In the genomic region with DNA sequence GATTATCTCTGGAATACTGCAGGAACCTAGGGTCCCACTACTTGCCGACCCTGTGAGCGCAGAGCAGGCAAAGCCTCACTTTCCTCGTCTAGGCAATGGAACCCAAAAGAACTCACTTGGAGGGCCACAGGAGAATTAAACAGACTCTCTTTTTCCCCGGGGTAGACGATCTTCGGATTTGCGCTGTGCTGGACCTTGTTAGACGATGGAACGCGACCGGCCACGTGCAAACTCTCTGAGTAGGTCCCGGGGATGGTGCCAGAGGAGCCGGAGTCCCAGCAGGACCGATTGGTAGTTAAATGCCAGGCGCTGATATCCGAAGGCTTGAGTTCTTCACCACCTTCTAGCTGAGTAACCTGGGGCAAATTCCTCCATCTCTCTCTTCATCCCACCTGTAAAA, we compare ENCODE assay signal across 1 cellular context.
TF ChIP-seq lines count a peak whose summit lies in the region.

No MANE protein-coding gene starts in this region.

TF ChIP-seq in GM23338, 12 proteins besides CTCF, POLR2A, EP300 and RAD21 (continued from another document):
- TF ChIP-seq EZH2phosphoT487 (IDR thresholded peaks at IDR 0.05; ENCODE audit: unreplicated experiment) (no peak), STAT1 (IDR thresholded peaks at IDR 0.05; ENCODE audit: unreplicated experiment) (no peak), NANOG (IDR thresholded peaks at IDR 0.05; ENCODE audit: borderline replicate concordance) (no peak), POLR2AphosphoS5 (IDR thresholded peaks at IDR 0.05; ENCODE audit: low read depth) (no peak)
